22 cellular contexts compared by ENCODE assay signal in genomic region chr3:100537646-100538338, GRCh38. TPM values are rescaled to one million over a fixed set of nuclear protein-coding genes. Genes with fewer than 3 reads are reported as not detected.
DNase-seq lines count a peak whose midpoint lies in the region; ATAC-seq and TF ChIP-seq lines count a peak whose summit lies in the region.
"Had no signal": no experiment of that assay in that cellular context is flagged by ENCODE, and none has a peak within 500 bp of the region (broad histone marks: within the 10 kb centered on the region; RNA-seq: fewer than 3 reads in every experiment).

No MANE protein-coding gene starts in this region.

- no TSS peak for BruUV-seq in PC-9 (replicated peaks; lab: Mats Ljungman, UMichigan)

- H3K9me2 ChIP-seq in PC-9 (ENCODE audit: insufficient read depth), result no peaks in the 10 kb centered on the region

- peak overlapping the region; percentile 39 for H3K4me2 ChIP-seq in PC-9
- peak overlapping the region; percentile 15 for H3K4me2 ChIP-seq in smooth muscle cell

- no peak for TF ChIP-seq CTCF in PC-9 (conservative IDR thresholded peaks at IDR 0.05)
- no peak for TF ChIP-seq CTCF in smooth muscle cell (IDR thresholded peaks at IDR 0.05; ENCODE audit: borderline replicate concordance, insufficient read depth, poor library complexity, severe bottlenecking)

- H3F3A ChIP-seq in PC-9 (ENCODE audit: insufficient read depth, low read depth) (peaks cover 23% of the 10 kb centered on the region), smooth muscle cell (ENCODE audit: low read depth) (peaks cover 11% of the 10 kb centered on the region)

- H3K4me1 ChIP-seq in PC-9 (replicated peaks; ENCODE audit: insufficient read depth) (peaks cover 47% of the 10 kb centered on the region), smooth muscle cell (ENCODE audit: low read depth) (no peaks in the 10 kb centered on the region)
- H3K4me1 ChIP-seq: lower lobe of right lung, parathyroid adenoma, Peyer's patch, tibial artery had no signal

- no peak overlapping the region for H3K4me3 Mint-ChIP-seq in activated CD4-positive, alpha-beta T cell treated with anti-CD3 and anti-CD28 coated beads for 36 hours
- H3K4me3 Mint-ChIP-seq: T-helper 2 cell treated with Interferon-gamma antibody and Interleukin-4, amounts not matched to agents 5 μg/mL and 100 μg/mL, for 36 hours had no signal

- H3K9me3 ChIP-seq in PC-9 (ENCODE audit: insufficient read depth, low read depth), result peaks cover 7% of the 10 kb centered on the region
- no peaks in the 10 kb centered on the region for H3K9me3 ChIP-seq in smooth muscle cell (replicated peaks; ENCODE audit: low read depth)
- H3K9me3 ChIP-seq: lower lobe of right lung, Peyer's patch, tibial artery had no signal

- H3K27me3 ChIP-seq in PC-9 (ENCODE audit: insufficient read depth, low read depth) (no peaks in the 10 kb centered on the region), smooth muscle cell (ENCODE audit: low read depth) (no peaks in the 10 kb centered on the region)
- H3K27me3 ChIP-seq: Peyer's patch, tibial artery had no signal

- no peak overlapping the region for H3K27ac Mint-ChIP-seq in activated CD4-positive, alpha-beta T cell treated with anti-CD3 and anti-CD28 coated beads for 36 hours
- H3K27ac Mint-ChIP-seq: T-helper 2 cell treated with Interferon-gamma antibody and Interleukin-4, amounts not matched to agents 5 μg/mL and 100 μg/mL, for 36 hours had no signal

- CTCF ChIA-PET in activated CD4-positive, alpha-beta T cell treated with anti-CD3 and anti-CD28 coated beads for 36 hours (lab: Charles Lee), result no interaction called here
- CTCF ChIA-PET in PC-9 (lab: Charles Lee), result interaction anchor here (0.5 kb wide), 1 partner anchor 14 kb away, joined by 4 read pairs; no protein-coding TSS in a partner anchor

- peaks cover 2% of the 10 kb centered on the region for H3K9me3 Mint-ChIP-seq in activated CD4-positive, alpha-beta T cell treated with anti-CD3 and anti-CD28 coated beads for 36 hours (ENCODE audit: low read depth)
- H3K9me3 Mint-ChIP-seq: T-helper 2 cell treated with Interferon-gamma antibody and Interleukin-4, amounts not matched to agents 5 μg/mL and 100 μg/mL, for 36 hours had no signal

- no peaks in the 10 kb centered on the region for H3K4me1 Mint-ChIP-seq in activated CD4-positive, alpha-beta T cell treated with anti-CD3 and anti-CD28 coated beads for 36 hours

- H3K36me3 ChIP-seq in PC-9 (ENCODE audit: low read depth) (no peaks in the 10 kb centered on the region), smooth muscle cell (ENCODE audit: low read depth) (peaks cover 9% of the 10 kb centered on the region)
- H3K36me3 ChIP-seq: lower lobe of right lung, Peyer's patch, tibial artery had no signal

- H3K27me3 Mint-ChIP-seq in activated CD4-positive, alpha-beta T cell treated with anti-CD3 and anti-CD28 coated beads for 36 hours, result no peaks in the 10 kb centered on the region

- POLR2A ChIA-PET in activated CD4-positive, alpha-beta T cell treated with anti-CD3 and anti-CD28 coated beads for 36 hours (lab: Charles Lee), result no interaction called here
- POLR2A ChIA-PET in PC-9 (lab: Charles Lee; ENCODE audit: unreplicated experiment), result no interaction called here

- H2AFZ ChIP-seq in PC-9 (no peak overlapping the region), smooth muscle cell (ENCODE audit: low read depth) (no peak overlapping the region)
- H2AFZ ChIP-seq: parathyroid adenoma had no signal

- DNase-seq in activated CD4-positive, alpha-beta T cell treated with anti-CD3 and anti-CD28 coated beads for 36 hours, result peak; percentile 8
- DNase-seq in activated CD4-positive, alpha-beta T cell treated with anti-CD3 and anti-CD28 coated beads, Interleukin-2, amount 50 U/mL, for 1 hour, result no peak
- DNase-seq in PC-9, result peak; percentile 33 to 80
- DNase-seq in smooth muscle cell (lab: John Stamatoyannopoulos, UW; ENCODE audit: unreplicated experiment), result no peak
- DNase-seq in NCI-H1417 treated with DMSO at 0.1 percent for 48 hours (lab: John Stamatoyannopoulos, UW), result no peak
- no peak for DNase-seq in NCI-H2196 treated with DMSO at 0.1 percent for 48 hours (lab: John Stamatoyannopoulos, UW; ENCODE audit: unreplicated experiment)
- DNase-seq: activated CD4-positive, alpha-beta T cell treated with anti-CD3 and anti-CD28 coated beads for 1 hour; activated CD8-positive, alpha-beta memory T cell treated with anti-CD3 and anti-CD28 coated beads, Interleukin-2, amount 50 U/mL, for 48 hours; activated naive CD4-positive, alpha-beta T cell; Calu3; cerebellar nuclear complex; effector CD4-positive, alpha-beta T cell; EL; head of caudate nucleus; lower lobe of right lung; NCI-H1417; Peyer's patch; tibial artery had no signal

- H3K79me2 ChIP-seq in PC-9 (ENCODE audit: low read depth), result no peaks in the 10 kb centered on the region
- peaks cover 47% of the 10 kb centered on the region for H3K79me2 ChIP-seq in smooth muscle cell (ENCODE audit: low read depth)
- H3K79me2 ChIP-seq: parathyroid adenoma had no signal

- H3K27ac ChIP-seq in PC-9, result peak overlapping the region; percentile 47
- H3K27ac ChIP-seq in smooth muscle cell (ENCODE audit: low read depth), result peak overlapping the region; percentile 99
- H3K27ac ChIP-seq: lower lobe of right lung, parathyroid adenoma, Peyer's patch, tibial artery had no signal

- intact Hi-C loops in activated CD4-positive, alpha-beta T cell treated with anti-CD3 and anti-CD28 coated beads for 36 hours (cut with DNase I, micrococcal nuclease), result no loop called here
- intact Hi-C loops in PC-9 (cut with micrococcal nuclease; ENCODE audit: unreplicated experiment), result no loop called here

- no peaks in the 10 kb centered on the region for H3K36me3 Mint-ChIP-seq in activated CD4-positive, alpha-beta T cell treated with anti-CD3 and anti-CD28 coated beads for 36 hours (ENCODE audit: low read depth)

- peak overlapping the region; percentile 44 for H3K9ac ChIP-seq in smooth muscle cell (ENCODE audit: low read depth)
- H3K9ac ChIP-seq: parathyroid adenoma had no signal

- no peaks in the 10 kb centered on the region for H4K20me1 ChIP-seq in PC-9 (ENCODE audit: insufficient read depth)
- no peaks in the 10 kb centered on the region for H4K20me1 ChIP-seq in smooth muscle cell (ENCODE audit: low read depth)

- 75% methylated on average over 5 of the region's 5 CpGs for WGBS in smooth muscle cell (ENCODE audit: low lambda C conversion rate)

- peak; percentile 53 for ATAC-seq in activated CD4-positive, alpha-beta T cell treated with anti-CD3 and anti-CD28 coated beads for 36 hours
- peak; percentile 83 for ATAC-seq in HG02798 (IDR thresholded peaks at IDR 0.05; ENCODE audit: poor library complexity, unreplicated experiment)
- ATAC-seq in GM19467 (IDR thresholded peaks at IDR 0.05; ENCODE audit: unreplicated experiment), result no peak
- ATAC-seq: lower lobe of right lung had no signal

- H3K4me3 ChIP-seq in PC-9 (no peak overlapping the region), smooth muscle cell (no peak overlapping the region)
- H3K4me3 ChIP-seq: lower lobe of right lung, Peyer's patch, tibial artery had no signal

RNA-seq across cellular contexts. Expression of gene TMEM45A, which starts 45.4 kb away (rescaled TPM):
- total RNA-seq in activated CD4-positive, alpha-beta T cell treated with anti-CD3 and anti-CD28 coated beads for 36 hours, result 1 to 10 TPM; 2.2 to 3.1 TPM
- total RNA-seq in PC-9 (2021) (21.6 and 31.1 TPM in 2 replicates), smooth muscle cell (280 and 307 TPM in 2 replicates)
- polyA plus RNA-seq in smooth muscle cell, result 209 and 220 TPM in 2 replicates

Comparison
In these comparisons a context has a peak if more than half of its experiments do, and no peak if none do; other contexts are left out.
1. DNase-seq: peak in activated CD4-positive, alpha-beta T cell treated with anti-CD3 and anti-CD28 coated beads for 36 hours (single experiment) and PC-9 (2 of 2); none in activated CD4-positive, alpha-beta T cell treated with anti-CD3 and anti-CD28 coated beads, Interleukin-2, amount 50 U/mL, for 1 hour (single experiment), smooth muscle cell (single experiment), NCI-H1417 treated with DMSO at 0.1 percent for 48 hours (single experiment) and NCI-H2196 treated with DMSO at 0.1 percent for 48 hours (single experiment).